Comparison of ENCODE assay signal across 22 cellular contexts in genomic region chr20:47154089-47154488, GRCh38.
A peak's percentile ranks its signal among the peaks of the same experiment; 100 is the strongest.
DNase-seq lines count a peak whose midpoint lies in the region; ATAC-seq, FAIRE-seq and TF ChIP-seq lines count a peak whose summit lies in the region.
"Had no signal": no experiment of that assay in that cellular context is flagged by ENCODE, and none has a peak within 500 bp of the region (broad histone marks: within the 10 kb centered on the region; RNA-seq: fewer than 3 reads in every experiment).

No MANE protein-coding gene starts in this region.

- H3K79me2 ChIP-seq in HepG2 (ENCODE audit: insufficient read depth, low read length): no peaks in the 10 kb centered on the region

- no peak for FAIRE-seq in HepG2 (lab: Jason Lieb, UNC)
- FAIRE-seq: A549, GM12878, GM12892, GM18507 had no signal

- in situ Hi-C loops in HepG2 (cut with HindIII; ENCODE audit: extremely low pct_ligation_motif_present, low pct_unique_long_range_greater_than_20kb): no loop called here

- TF ChIP-seq RAD21 in HepG2 (CRISPR knock-in tag; IDR thresholded peaks at IDR 0.05): no peak

- CTCF ChIA-PET in HepG2 (lab: Yijun Ruan, JAX; ENCODE audit: low intra/inter-chr PET ratio, low total read pairs): no interaction called here

- ATAC-seq in HepG2 (no peak), right lobe of liver (no peak)
- ATAC-seq: A549; CD8-positive, alpha-beta T cell; GM12878 had no signal

- no peak for DNase-seq in HepG2 (ENCODE audit: low spot score)
- no peak for DNase-seq in right lobe of liver
- peak; percentile 19 for DNase-seq in sigmoid colon
- no peak for DNase-seq in HPDE6-E6E7 (ENCODE audit: extremely low spot score)
- DNase-seq in NAMALWA (ENCODE audit: low spot score): no peak
- DNase-seq: AML-193; CD4-positive, alpha-beta T cell; CD8-positive, alpha-beta T cell; DMS 273 treated with DMSO at 0.1 percent for 48 hours; DMS153; DMS53; DMS79; DND-41; EL; GDM1 had no signal

- intact Hi-C loops in HepG2 (cut with micrococcal nuclease; ENCODE audit: unreplicated experiment): no loop called here
- intact Hi-C loops in right lobe of liver (cut with DNase I): loop anchor here (5.0 to 10.0 kb wide), 2 partner anchors 379 to 397 kb away; no protein-coding TSS in a partner anchor
- intact Hi-C loops in sigmoid colon (cut with DNase I): no loop called here

- no peak for TF ChIP-seq EP300 in HepG2 (IDR thresholded peaks at IDR 0.05; ENCODE audit: low read depth in 2 of 2, low read length in 2 of 2)
- TF ChIP-seq EP300 in HepG2 (CRISPR knock-in tag; IDR thresholded peaks at IDR 0.05; ENCODE audit: borderline replicate concordance): no peak
- TF ChIP-seq EP300 in sigmoid colon (IDR thresholded peaks at IDR 0.05): no peak

- H3K4me3 ChIP-seq in HepG2 (replicated peaks in 1 of 3; ENCODE audit: insufficient read depth in 1 of 3, low read depth in 2 of 3, low read length in 3 of 3): no peak overlapping the region
- H3K4me3 ChIP-seq in right lobe of liver: no peak overlapping the region
- no peak overlapping the region for H3K4me3 ChIP-seq in sigmoid colon
- H3K4me3 ChIP-seq: A549; BLaER1 treated with 17β-estradiol and CSF1 and Interleukin-3, amounts not matched to agents 10 nM and 100 nM; GM12878 had no signal

- H3K36me3 ChIP-seq in HepG2 (replicated peaks in 1 of 2; ENCODE audit: control insufficient read depth in 1 of 2, insufficient read depth in 2 of 2, low read length in 2 of 2) (no peaks in the 10 kb centered on the region), right lobe of liver (no peaks in the 10 kb centered on the region), sigmoid colon (no peaks in the 10 kb centered on the region)
- H3K36me3 ChIP-seq: BLaER1 treated with 17β-estradiol and CSF1 and Interleukin-3, amounts not matched to agents 10 nM and 100 nM had no signal

- H3K27me3 ChIP-seq in HepG2 (ENCODE audit: control insufficient read depth in 1 of 2, insufficient read depth in 2 of 2, low read length in 2 of 2) (peaks cover 0 to 5% of the 10 kb centered on the region in 2 experiments; a peak in 2 of 5 replicates), right lobe of liver (no peaks in the 10 kb centered on the region), sigmoid colon (no peaks in the 10 kb centered on the region)
- H3K27me3 ChIP-seq: BLaER1 treated with 17β-estradiol and CSF1 and Interleukin-3, amounts not matched to agents 10 nM and 100 nM had no signal

- 10% methylated on average over 2 of the region's 2 CpGs for WGBS in HepG2 (ENCODE audit: low lambda C conversion rate)
- WGBS in right lobe of liver (ENCODE audit: insufficient coverage, low coverage, low lambda C conversion rate, missing lambda C conversion rate): 25% methylated on average over 2 of the region's 2 CpGs
- WGBS in sigmoid colon, 2 donors: 85 to 91% methylated on average over 2 of the region's 2 CpGs

- no peak for TF ChIP-seq CTCF in HepG2 (CRISPR knock-in tag; IDR thresholded peaks at IDR 0.05)
- no peak for TF ChIP-seq CTCF in right lobe of liver (IDR thresholded peaks at IDR 0.05)
- TF ChIP-seq CTCF in sigmoid colon (IDR thresholded peaks at IDR 0.05): no peak

- POLR2A ChIA-PET in HepG2 (lab: Yijun Ruan, JAX): no interaction called here

- no peaks in the 10 kb centered on the region for H4K20me1 ChIP-seq in HepG2 (ENCODE audit: insufficient read depth, low read length)
- H4K20me1 ChIP-seq: BLaER1 treated with 17β-estradiol and CSF1 and Interleukin-3, amounts not matched to agents 10 nM and 100 nM had no signal

- no peak overlapping the region for H3K9ac ChIP-seq in HepG2 (ENCODE audit: insufficient read depth, low read depth, low read length)
- H3K9ac ChIP-seq: BLaER1 treated with 17β-estradiol and CSF1 and Interleukin-3, amounts not matched to agents 10 nM and 100 nM had no signal

- H3K27ac ChIP-seq in HepG2 (ENCODE audit: extremely low read length, insufficient read depth, low read length) (no peak overlapping the region), right lobe of liver (no peak overlapping the region), sigmoid colon (no peak overlapping the region)
- H3K27ac ChIP-seq: 22Rv1; A549; BLaER1 treated with 17β-estradiol and CSF1 and Interleukin-3, amounts not matched to agents 10 nM and 100 nM; C4-2B had no signal

- BruUV-seq in HepG2 (replicated peaks; lab: Mats Ljungman, UMichigan): no TSS peak

- H3K9me3 ChIP-seq in HepG2 (ENCODE audit: low read length) (no peaks in the 10 kb centered on the region), right lobe of liver (no peaks in the 10 kb centered on the region), sigmoid colon (peaks cover 0 to 3% (median 0%) of the 10 kb centered on the region in 4 donors)
- H3K9me3 ChIP-seq: A549 had no signal

- peaks cover 13% of the 10 kb centered on the region for H3K4me1 ChIP-seq in HepG2 (ENCODE audit: insufficient read depth, low read length)
- H3K4me1 ChIP-seq in right lobe of liver: no peaks in the 10 kb centered on the region
- H3K4me1 ChIP-seq in sigmoid colon: no peaks in the 10 kb centered on the region

- no peak overlapping the region for H2AFZ ChIP-seq in HepG2 (ENCODE audit: low read length)

- H3K4me2 ChIP-seq in HepG2 (ENCODE audit: low read depth, low read length): no peak overlapping the region
- H3K4me2 ChIP-seq: A549 had no signal

- TF ChIP-seq POLR2A in HepG2 (IDR thresholded peaks at IDR 0.05; ENCODE audit: insufficient read depth in 1 of 2, low read depth in 2 of 2, low read length in 2 of 2) (no peak), right lobe of liver (IDR thresholded peaks at IDR 0.05) (no peak), sigmoid colon (IDR thresholded peaks at IDR 0.05) (no peak)

TF ChIP-seq in HepG2, 621 proteins besides CTCF, POLR2A, EP300 and RAD21:
- TF ChIP-seq ZNF264 (CRISPR knock-in tag; IDR thresholded peaks at IDR 0.05): peak; percentile 96
- no peak for TF ChIP-seq CEBPG (CRISPR knock-in tag; IDR thresholded peaks at IDR 0.05)
TF ChIP-seq in HepG2: peak in this region for 1.

Comparison
In these comparisons a context has a peak if more than half of its experiments do, and no peak if none do; other contexts are left out.
1. intact Hi-C loops: an anchor here in right lobe of liver (5.0 to 10.0 kb wide); none called in HepG2 and sigmoid colon.